In genomic region chr14:75559451-75560187, GRCh38 we compare ENCODE assay signal across 9 cellular contexts. TPM values are rescaled to one million over a fixed set of nuclear protein-coding genes. Genes with fewer than 3 reads are reported as not detected.
DNase-seq lines count a peak whose midpoint lies in the region; ATAC-seq and TF ChIP-seq lines count a peak whose summit lies in the region.
"Had no signal": no experiment of that assay in that cellular context is flagged by ENCODE, and none has a peak within 500 bp of the region (broad histone marks: within the 10 kb centered on the region; RNA-seq: fewer than 3 reads in every experiment).

No MANE protein-coding gene starts in this region.

- H2AFZ ChIP-seq in parathyroid adenoma (peak overlapping the region; percentile 19), neuronal stem cell (ENCODE audit: low read length) (no peak overlapping the region)

- H3K27ac ChIP-seq in parathyroid adenoma (peak overlapping the region; percentile 33), neuronal stem cell (replicated peaks; ENCODE audit: low read length) (no peak overlapping the region)

- H2BK120ac ChIP-seq in neuronal stem cell (ENCODE audit: low read depth, low read length) = no peak overlapping the region

- no peak overlapping the region for H4K91ac ChIP-seq in neuronal stem cell (ENCODE audit: low read depth, low read length, poor library complexity)

- peak overlapping the region; percentile 100 for H3K27ac Mint-ChIP-seq in activated T-helper 17 cell treated with anti-CD3 and anti-CD28 coated beads, Interleukin-2, amount 50 U/mL, for 72 hours

- no peak overlapping the region for H3K18ac ChIP-seq in neuronal stem cell (ENCODE audit: low read length)

- H3K36me3 Mint-ChIP-seq in activated T-helper 17 cell treated with anti-CD3 and anti-CD28 coated beads, Interleukin-2, amount 50 U/mL, for 72 hours (ENCODE audit: low read depth) = peaks cover 9% of the 10 kb centered on the region

- no peak overlapping the region for H3K4me3 ChIP-seq in parathyroid adenoma (ENCODE audit: low read depth, low read length)
- no peak overlapping the region for H3K4me3 ChIP-seq in neuronal stem cell (ENCODE audit: low read length in 2 of 2)

- no peak overlapping the region for H3K23ac ChIP-seq in neuronal stem cell (ENCODE audit: low read depth, low read length, poor library complexity)

- H3K14ac ChIP-seq in neuronal stem cell (ENCODE audit: low read length) = no peak overlapping the region

- no peak overlapping the region for H2BK12ac ChIP-seq in neuronal stem cell (ENCODE audit: low read length)

- H3K4me2 ChIP-seq in parathyroid adenoma (ENCODE audit: low read length) (no peak overlapping the region), neuronal stem cell (ENCODE audit: insufficient read depth, low read length, poor library complexity, severe bottlenecking) (no peak overlapping the region)

- WGBS in neuronal stem cell (ENCODE audit: extremely low coverage in 2 of 2, insufficient read length in 2 of 2, insufficient replicate concordance in 1 of 2), 2 donors = no CpG with 5 or more reads among the region's 6 CpGs

- H3K4me1 Mint-ChIP-seq in activated T-helper 17 cell treated with anti-CD3 and anti-CD28 coated beads, Interleukin-2, amount 50 U/mL, for 72 hours = peaks cover 55% of the 10 kb centered on the region

- ATAC-seq in activated T-helper 17 cell treated with anti-CD3 and anti-CD28 coated beads, Interleukin-2, amount 50 U/mL, for 72 hours (replicated peaks) = peak; percentile 61
- ATAC-seq in GM18873 (IDR thresholded peaks at IDR 0.05; ENCODE audit: low FRiP score, unreplicated experiment) (no peak), GM21390 (IDR thresholded peaks at IDR 0.05; ENCODE audit: unreplicated experiment) (no peak)

- no peak overlapping the region for H2AK5ac ChIP-seq in neuronal stem cell (ENCODE audit: low read depth, low read length)

- no peaks in the 10 kb centered on the region for H3K36me3 ChIP-seq in parathyroid adenoma (ENCODE audit: control insufficient read depth, insufficient read depth, low read length)
- no peaks in the 10 kb centered on the region for H3K36me3 ChIP-seq in neuronal stem cell (replicated peaks in 1 of 2; ENCODE audit: control insufficient read depth in 2 of 2, insufficient read depth in 2 of 2, low read length in 2 of 2)

- no peaks in the 10 kb centered on the region for H3K79me2 ChIP-seq in parathyroid adenoma

- H3K9me3 Mint-ChIP-seq in activated T-helper 17 cell treated with anti-CD3 and anti-CD28 coated beads, Interleukin-2, amount 50 U/mL, for 72 hours = no peaks in the 10 kb centered on the region
- H3K9me3 Mint-ChIP-seq: central memory CD8-positive, alpha-beta T cell had no signal

- peak overlapping the region; percentile 80 for H3K4me3 Mint-ChIP-seq in activated T-helper 17 cell treated with anti-CD3 and anti-CD28 coated beads, Interleukin-2, amount 50 U/mL, for 72 hours
- H3K4me3 Mint-ChIP-seq: central memory CD8-positive, alpha-beta T cell had no signal

- H2BK5ac ChIP-seq in neuronal stem cell (ENCODE audit: low read length) = no peak overlapping the region

- H3K4me1 ChIP-seq in parathyroid adenoma = peaks cover 41% of the 10 kb centered on the region
- no peaks in the 10 kb centered on the region for H3K4me1 ChIP-seq in neuronal stem cell (ENCODE audit: control insufficient read depth in 2 of 2, insufficient read depth in 1 of 2, low read depth in 1 of 2, low read length in 2 of 2)

- DNase-seq in ELR (ENCODE audit: low read depth) (peak; percentile 27), LHCN-M2 (ENCODE audit: low read depth) (peak; percentile 75), neuronal stem cell (ENCODE audit: low spot score) (no peak), NAMALWA (ENCODE audit: low spot score) (no peak)

- no peaks in the 10 kb centered on the region for H3K9me3 ChIP-seq in parathyroid adenoma (ENCODE audit: control insufficient read depth, low read length)
- peaks cover 0 to 1% of the 10 kb centered on the region in 2 donors for H3K9me3 ChIP-seq in neuronal stem cell (replicated peaks in 1 of 2; ENCODE audit: control insufficient read depth in 2 of 2, insufficient read depth in 1 of 2, low read depth in 1 of 2, low read length in 2 of 2)

- H4K8ac ChIP-seq in neuronal stem cell (ENCODE audit: low read depth, low read length) = no peak overlapping the region

- no peak for TF ChIP-seq CTCF in parathyroid adenoma (IDR thresholded peaks at IDR 0.05)

- H3K4ac ChIP-seq in neuronal stem cell (ENCODE audit: low read length) = no peak overlapping the region

- H2BK15ac ChIP-seq in neuronal stem cell (ENCODE audit: low read length) = no peak overlapping the region

- no peaks in the 10 kb centered on the region for H3K27me3 Mint-ChIP-seq in activated T-helper 17 cell treated with anti-CD3 and anti-CD28 coated beads, Interleukin-2, amount 50 U/mL, for 72 hours
- H3K27me3 Mint-ChIP-seq: central memory CD8-positive, alpha-beta T cell had no signal

- H3K27me3 ChIP-seq in parathyroid adenoma (ENCODE audit: control insufficient read depth, insufficient read depth, low read length) (no peaks in the 10 kb centered on the region), neuronal stem cell (ENCODE audit: control insufficient read depth in 3 of 3, insufficient read depth in 3 of 3, low read depth in 1 of 3, low read length in 3 of 3) (peaks cover 0 to 25% (median 0%) of the 10 kb centered on the region in 3 experiments)

- H3K9ac ChIP-seq in parathyroid adenoma (no peak overlapping the region), neuronal stem cell (ENCODE audit: low read depth, low read length, poor library complexity) (no peak overlapping the region)

- H3K79me1 ChIP-seq in neuronal stem cell (ENCODE audit: low read depth, low read length) = no peaks in the 10 kb centered on the region

RNA-seq across cellular contexts. Expression of gene FLVCR2, which starts 18.8 kb away (rescaled TPM):
- total RNA-seq in LHCN-M2 (2014; rRNA removed) = 23.9 and 29.8 TPM in 2 replicates
- polyA plus RNA-seq in LHCN-M2 (2012) = 5.3 TPM
- 10 to 100 TPM in 1 of 2 donors, 1 to 10 TPM in 1; 8.5 to 18.5 TPM for total RNA-seq in activated T-helper 17 cell treated with anti-CD3 and anti-CD28 coated beads, Interleukin-2, amount 50 U/mL, for 72 hours
- polyA plus RNA-seq in neuronal stem cell (2013, experiment 1 of 2) = 2.4 TPM
- polyA plus RNA-seq in neuronal stem cell (2013, experiment 2 of 2) = 2.0 TPM

RNA-seq across cellular contexts. Expression of gene BATF, which starts 37.4 kb away (rescaled TPM):
- total RNA-seq in LHCN-M2 (2014; rRNA removed) = not detected in 2 replicates
- not detected for polyA plus RNA-seq in LHCN-M2 (2012)
- 100 to 1,000 TPM; 123 to 211 TPM for total RNA-seq in activated T-helper 17 cell treated with anti-CD3 and anti-CD28 coated beads, Interleukin-2, amount 50 U/mL, for 72 hours
- not detected for polyA plus RNA-seq in neuronal stem cell (2013, experiment 1 of 2)
- not detected for polyA plus RNA-seq in neuronal stem cell (2013, experiment 2 of 2)

Comparison
In these comparisons a context has a peak if more than half of its experiments do, and no peak if none do; other contexts are left out.
1. DNase-seq: peak in ELR (single experiment) and LHCN-M2 (single experiment); none in neuronal stem cell (single experiment) and NAMALWA (single experiment).
2. RNA of gene BATF, which starts 37.4 kb away (total RNA-seq): 123 to 211 TPM in activated T-helper 17 cell treated with anti-CD3 and anti-CD28 coated beads, Interleukin-2, amount 50 U/mL, for 72 hours; not detected in LHCN-M2; every median in the first group is over 100 times any median in the second.